In the genomic region with DNA sequence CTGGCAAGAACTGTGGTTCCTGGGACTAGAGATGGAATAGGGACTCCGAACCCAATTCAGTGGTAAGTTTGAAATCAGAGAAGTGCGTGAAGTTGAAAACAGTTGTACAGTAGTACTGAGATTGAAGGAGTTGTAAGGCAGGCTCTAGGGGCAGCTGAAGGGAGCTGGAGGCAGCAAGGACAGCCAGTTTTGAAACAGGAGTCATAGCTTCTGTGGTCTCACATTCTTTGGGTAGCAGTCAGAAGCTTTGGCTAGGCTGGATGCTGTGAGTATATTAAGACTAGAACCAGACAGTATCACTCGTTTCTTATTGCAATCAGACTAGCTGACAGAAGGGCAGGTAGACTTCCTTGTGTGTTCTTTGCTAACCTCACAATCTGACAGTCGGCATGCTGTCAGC, we compare ENCODE assay signal across 1 cellular context.
TF ChIP-seq lines count a peak whose summit lies in the region.

No MANE protein-coding gene starts in this region.

TF ChIP-seq in H1, 55 proteins besides CTCF, POLR2A, EP300 and RAD21 (continued from another document):
- TF ChIP-seq, protein P1, sequence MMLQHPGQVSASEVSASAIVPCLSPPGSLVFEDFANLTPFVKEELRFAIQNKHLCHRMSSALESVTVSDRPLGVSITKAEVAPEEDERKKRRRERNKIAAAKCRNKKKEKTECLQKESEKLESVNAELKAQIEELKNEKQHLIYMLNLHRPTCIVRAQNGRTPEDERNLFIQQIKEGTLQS (IDR thresholded peaks at IDR 0.05; ENCODE audit: insufficient read depth, low read depth, low read length), result no peak
- TF ChIP-seq TCF12 (IDR thresholded peaks at IDR 0.05; ENCODE audit: low read depth, low read length), result no peak
- TF ChIP-seq, protein P2, sequence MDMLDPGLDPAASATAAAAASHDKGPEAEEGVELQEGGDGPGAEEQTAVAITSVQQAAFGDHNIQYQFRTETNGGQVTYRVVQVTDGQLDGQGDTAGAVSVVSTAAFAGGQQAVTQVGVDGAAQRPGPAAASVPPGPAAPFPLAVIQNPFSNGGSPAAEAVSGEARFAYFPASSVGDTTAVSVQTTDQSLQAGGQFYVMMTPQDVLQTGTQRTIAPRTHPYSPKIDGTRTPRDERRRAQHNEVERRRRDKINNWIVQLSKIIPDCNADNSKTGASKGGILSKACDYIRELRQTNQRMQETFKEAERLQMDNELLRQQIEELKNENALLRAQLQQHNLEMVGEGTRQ (IDR thresholded peaks at IDR 0.05; ENCODE audit: low read length), result no peak
- TF ChIP-seq BRCA1 (IDR thresholded peaks at IDR 0.05; ENCODE audit: low read depth, low read length), result no peak
- no peak for TF ChIP-seq ASH2L (IDR thresholded peaks at IDR 0.05; ENCODE audit: low read length)
- TF ChIP-seq, protein P3, sequence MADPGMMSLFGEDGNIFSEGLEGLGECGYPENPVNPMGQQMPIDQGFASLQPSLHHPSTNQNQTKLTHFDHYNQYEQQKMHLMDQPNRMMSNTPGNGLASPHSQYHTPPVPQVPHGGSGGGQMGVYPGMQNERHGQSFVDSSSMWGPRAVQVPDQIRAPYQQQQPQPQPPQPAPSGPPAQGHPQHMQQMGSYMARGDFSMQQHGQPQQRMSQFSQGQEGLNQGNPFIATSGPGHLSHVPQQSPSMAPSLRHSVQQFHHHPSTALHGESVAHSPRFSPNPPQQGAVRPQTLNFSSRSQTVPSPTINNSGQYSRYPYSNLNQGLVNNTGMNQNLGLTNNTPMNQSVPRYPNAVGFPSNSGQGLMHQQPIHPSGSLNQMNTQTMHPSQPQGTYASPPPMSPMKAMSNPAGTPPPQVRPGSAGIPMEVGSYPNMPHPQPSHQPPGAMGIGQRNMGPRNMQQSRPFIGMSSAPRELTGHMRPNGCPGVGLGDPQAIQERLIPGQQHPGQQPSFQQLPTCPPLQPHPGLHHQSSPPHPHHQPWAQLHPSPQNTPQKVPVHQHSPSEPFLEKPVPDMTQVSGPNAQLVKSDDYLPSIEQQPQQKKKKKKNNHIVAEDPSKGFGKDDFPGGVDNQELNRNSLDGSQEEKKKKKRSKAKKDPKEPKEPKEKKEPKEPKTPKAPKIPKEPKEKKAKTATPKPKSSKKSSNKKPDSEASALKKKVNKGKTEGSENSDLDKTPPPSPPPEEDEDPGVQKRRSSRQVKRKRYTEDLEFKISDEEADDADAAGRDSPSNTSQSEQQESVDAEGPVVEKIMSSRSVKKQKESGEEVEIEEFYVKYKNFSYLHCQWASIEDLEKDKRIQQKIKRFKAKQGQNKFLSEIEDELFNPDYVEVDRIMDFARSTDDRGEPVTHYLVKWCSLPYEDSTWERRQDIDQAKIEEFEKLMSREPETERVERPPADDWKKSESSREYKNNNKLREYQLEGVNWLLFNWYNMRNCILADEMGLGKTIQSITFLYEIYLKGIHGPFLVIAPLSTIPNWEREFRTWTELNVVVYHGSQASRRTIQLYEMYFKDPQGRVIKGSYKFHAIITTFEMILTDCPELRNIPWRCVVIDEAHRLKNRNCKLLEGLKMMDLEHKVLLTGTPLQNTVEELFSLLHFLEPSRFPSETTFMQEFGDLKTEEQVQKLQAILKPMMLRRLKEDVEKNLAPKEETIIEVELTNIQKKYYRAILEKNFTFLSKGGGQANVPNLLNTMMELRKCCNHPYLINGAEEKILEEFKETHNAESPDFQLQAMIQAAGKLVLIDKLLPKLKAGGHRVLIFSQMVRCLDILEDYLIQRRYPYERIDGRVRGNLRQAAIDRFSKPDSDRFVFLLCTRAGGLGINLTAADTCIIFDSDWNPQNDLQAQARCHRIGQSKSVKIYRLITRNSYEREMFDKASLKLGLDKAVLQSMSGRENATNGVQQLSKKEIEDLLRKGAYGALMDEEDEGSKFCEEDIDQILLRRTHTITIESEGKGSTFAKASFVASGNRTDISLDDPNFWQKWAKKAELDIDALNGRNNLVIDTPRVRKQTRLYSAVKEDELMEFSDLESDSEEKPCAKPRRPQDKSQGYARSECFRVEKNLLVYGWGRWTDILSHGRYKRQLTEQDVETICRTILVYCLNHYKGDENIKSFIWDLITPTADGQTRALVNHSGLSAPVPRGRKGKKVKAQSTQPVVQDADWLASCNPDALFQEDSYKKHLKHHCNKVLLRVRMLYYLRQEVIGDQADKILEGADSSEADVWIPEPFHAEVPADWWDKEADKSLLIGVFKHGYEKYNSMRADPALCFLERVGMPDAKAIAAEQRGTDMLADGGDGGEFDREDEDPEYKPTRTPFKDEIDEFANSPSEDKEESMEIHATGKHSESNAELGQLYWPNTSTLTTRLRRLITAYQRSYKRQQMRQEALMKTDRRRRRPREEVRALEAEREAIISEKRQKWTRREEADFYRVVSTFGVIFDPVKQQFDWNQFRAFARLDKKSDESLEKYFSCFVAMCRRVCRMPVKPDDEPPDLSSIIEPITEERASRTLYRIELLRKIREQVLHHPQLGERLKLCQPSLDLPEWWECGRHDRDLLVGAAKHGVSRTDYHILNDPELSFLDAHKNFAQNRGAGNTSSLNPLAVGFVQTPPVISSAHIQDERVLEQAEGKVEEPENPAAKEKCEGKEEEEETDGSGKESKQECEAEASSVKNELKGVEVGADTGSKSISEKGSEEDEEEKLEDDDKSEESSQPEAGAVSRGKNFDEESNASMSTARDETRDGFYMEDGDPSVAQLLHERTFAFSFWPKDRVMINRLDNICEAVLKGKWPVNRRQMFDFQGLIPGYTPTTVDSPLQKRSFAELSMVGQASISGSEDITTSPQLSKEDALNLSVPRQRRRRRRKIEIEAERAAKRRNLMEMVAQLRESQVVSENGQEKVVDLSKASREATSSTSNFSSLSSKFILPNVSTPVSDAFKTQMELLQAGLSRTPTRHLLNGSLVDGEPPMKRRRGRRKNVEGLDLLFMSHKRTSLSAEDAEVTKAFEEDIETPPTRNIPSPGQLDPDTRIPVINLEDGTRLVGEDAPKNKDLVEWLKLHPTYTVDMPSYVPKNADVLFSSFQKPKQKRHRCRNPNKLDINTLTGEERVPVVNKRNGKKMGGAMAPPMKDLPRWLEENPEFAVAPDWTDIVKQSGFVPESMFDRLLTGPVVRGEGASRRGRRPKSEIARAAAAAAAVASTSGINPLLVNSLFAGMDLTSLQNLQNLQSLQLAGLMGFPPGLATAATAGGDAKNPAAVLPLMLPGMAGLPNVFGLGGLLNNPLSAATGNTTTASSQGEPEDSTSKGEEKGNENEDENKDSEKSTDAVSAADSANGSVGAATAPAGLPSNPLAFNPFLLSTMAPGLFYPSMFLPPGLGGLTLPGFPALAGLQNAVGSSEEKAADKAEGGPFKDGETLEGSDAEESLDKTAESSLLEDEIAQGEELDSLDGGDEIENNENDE (IDR thresholded peaks at IDR 0.05; ENCODE audit: insufficient replicate concordance, low read length), result no peak
- TF ChIP-seq KDM1A (IDR thresholded peaks at IDR 0.05; ENCODE audit: borderline replicate concordance, low read length), result no peak
- no peak for TF ChIP-seq CEBPB (IDR thresholded peaks at IDR 0.05; ENCODE audit: low read depth, low read length)
- no peak for TF ChIP-seq SP2 (IDR thresholded peaks at IDR 0.05; ENCODE audit: low read length)
